ENCODE assay signal across 8 cellular contexts in genomic region chr5:146965781-146966659, GRCh38.
DNase-seq lines count a peak whose midpoint lies in the region; ATAC-seq and TF ChIP-seq lines count a peak whose summit lies in the region.

No MANE protein-coding gene starts in this region.

- intact Hi-C loops in left lung (cut with DNase I): loop anchor here in 1 of 2 donors (10.0 kb wide), 1 partner anchor 421 kb away; no protein-coding TSS in a partner anchor

- no peak overlapping the region for H3K27ac Mint-ChIP-seq in CD4-positive, CD25-positive, alpha-beta regulatory T cell
- no peak overlapping the region for H3K27ac Mint-ChIP-seq in chondrocyte (ENCODE audit: unreplicated experiment)

- peak; percentile 69 to 71 for ATAC-seq in CD4-positive, CD25-positive, alpha-beta regulatory T cell (ENCODE audit: low read depth in 2 of 2)
- ATAC-seq in HG03159 (IDR thresholded peaks at IDR 0.05; ENCODE audit: unreplicated experiment) (peak; percentile 98), left lung (peak; percentile 98)

- no peaks in the 10 kb centered on the region for H3K27me3 Mint-ChIP-seq in CD4-positive, CD25-positive, alpha-beta regulatory T cell
- peaks cover 17% of the 10 kb centered on the region for H3K27me3 Mint-ChIP-seq in chondrocyte (ENCODE audit: low read depth)

- H3K4me1 ChIP-seq in CD4-positive, CD25-positive, alpha-beta regulatory T cell (ENCODE audit: control insufficient read depth, insufficient read depth, low read length, poor library complexity, severe bottlenecking): no peaks in the 10 kb centered on the region
- no peaks in the 10 kb centered on the region for H3K4me1 ChIP-seq in left lung

- no peaks in the 10 kb centered on the region for H3K36me3 Mint-ChIP-seq in CD4-positive, CD25-positive, alpha-beta regulatory T cell
- H3K36me3 Mint-ChIP-seq in chondrocyte (ENCODE audit: low read depth): no peaks in the 10 kb centered on the region

- H3K4me1 Mint-ChIP-seq in CD4-positive, CD25-positive, alpha-beta regulatory T cell: no peaks in the 10 kb centered on the region
- peaks cover 3% of the 10 kb centered on the region for H3K4me1 Mint-ChIP-seq in chondrocyte (ENCODE audit: low read depth)

- no peak overlapping the region for H3K4me3 ChIP-seq in CD4-positive, CD25-positive, alpha-beta regulatory T cell (ENCODE audit: low read depth, low read length)
- H3K4me3 ChIP-seq in WERI-Rb-1 (ENCODE audit: low read depth, low read length): no peak overlapping the region
- no peak overlapping the region for H3K4me3 ChIP-seq in left lung

- H3K27ac ChIP-seq in CD4-positive, CD25-positive, alpha-beta regulatory T cell (ENCODE audit: insufficient read depth, low read length, poor library complexity, severe bottlenecking): no peak overlapping the region
- H3K27ac ChIP-seq in WERI-Rb-1 (no peak overlapping the region), left lung (no peak overlapping the region)

- no peak overlapping the region for H3K4me3 Mint-ChIP-seq in CD4-positive, CD25-positive, alpha-beta regulatory T cell
- no peak overlapping the region for H3K4me3 Mint-ChIP-seq in chondrocyte (ENCODE audit: unreplicated experiment)

- H3K9me3 ChIP-seq in CD4-positive, CD25-positive, alpha-beta regulatory T cell (ENCODE audit: control insufficient read depth in 2 of 2, low read length in 2 of 2): no peaks in the 10 kb centered on the region
- no peaks in the 10 kb centered on the region for H3K9me3 ChIP-seq in WERI-Rb-1 (ENCODE audit: severe bottlenecking)
- H3K9me3 ChIP-seq in left lung: no peaks in the 10 kb centered on the region

- no peaks in the 10 kb centered on the region for H3K27me3 ChIP-seq in CD4-positive, CD25-positive, alpha-beta regulatory T cell (ENCODE audit: control insufficient read depth, insufficient read depth, low read length)
- H3K27me3 ChIP-seq in WERI-Rb-1 (ENCODE audit: insufficient read depth, low read depth, severe bottlenecking): no peaks in the 10 kb centered on the region
- H3K27me3 ChIP-seq in left lung: no peaks in the 10 kb centered on the region

- no peaks in the 10 kb centered on the region for H3K9me3 Mint-ChIP-seq in CD4-positive, CD25-positive, alpha-beta regulatory T cell
- no peaks in the 10 kb centered on the region for H3K9me3 Mint-ChIP-seq in chondrocyte (ENCODE audit: low read depth)

- no peaks in the 10 kb centered on the region for H3K36me3 ChIP-seq in CD4-positive, CD25-positive, alpha-beta regulatory T cell (ENCODE audit: control insufficient read depth, insufficient read depth, low read length)
- H3K36me3 ChIP-seq in WERI-Rb-1 (no peaks in the 10 kb centered on the region), left lung (no peaks in the 10 kb centered on the region)

- peak; percentile 33 to 63 (median 57) for DNase-seq in CD4-positive, CD25-positive, alpha-beta regulatory T cell
- DNase-seq in GM19238 (ENCODE audit: insufficient read length, low spot score): peak; percentile 2
- peak; percentile 37 for DNase-seq in NCI-H2171 (lab: John Stamatoyannopoulos, UW)
- peak; percentile 64 for DNase-seq in WERI-Rb-1
- no peak for DNase-seq in chondrocyte (ENCODE audit: low spot score)
- no peak for DNase-seq in left lung
- peak; percentile 8 to 35 (median 21) for DNase-seq in stimulated activated CD4-positive, alpha-beta T cell treated with anti-CD3 and anti-CD28 coated beads, TNF-alpha, amount 100 ng/mL, for 48 hours (ENCODE audit: low read depth in 3 of 3)

- TF ChIP-seq CTCF in WERI-Rb-1 (IDR thresholded peaks at IDR 0.05; ENCODE audit: low read depth, low read length) (peak; percentile 71), chondrocyte (IDR thresholded peaks at IDR 0.05) (peak; percentile 95), left lung (IDR thresholded peaks at IDR 0.05) (peak; percentile 72 to 88)

Comparison
In these comparisons a context has a peak if more than half of its experiments do, and no peak if none do; other contexts are left out.
1. DNase-seq: peak in CD4-positive, CD25-positive, alpha-beta regulatory T cell (3 of 3), GM19238 (single experiment), NCI-H2171 (single experiment), WERI-Rb-1 (single experiment) and stimulated activated CD4-positive, alpha-beta T cell treated with anti-CD3 and anti-CD28 coated beads, TNF-alpha, amount 100 ng/mL, for 48 hours (3 of 3); none in chondrocyte (single experiment) and left lung (0 of 2).
2. Peak in every context shown above with its lines, with median percentiles within 50 percentile points of each other: ATAC-seq and CTCF ChIP-seq.